Comparison of ENCODE assay signal across 8 cellular contexts in genomic region chr17:39002991-39003715, GRCh38. TPM values are rescaled to one million over a fixed set of nuclear protein-coding genes. Genes with fewer than 3 reads are reported as not detected.
DNase-seq lines count a peak whose midpoint lies in the region; ATAC-seq and TF ChIP-seq lines count a peak whose summit lies in the region.

No MANE protein-coding gene starts in this region.

- peak overlapping the region; percentile 44 for H3K27ac ChIP-seq in brain microvascular endothelial cell
- peak overlapping the region; percentile 19 to 90 (median 79) for H3K27ac ChIP-seq in stomach

- no peak overlapping the region for H3K4me3 ChIP-seq in brain microvascular endothelial cell (ENCODE audit: low read depth, low read length)
- no peak overlapping the region for H3K4me3 ChIP-seq in lower leg skin (ENCODE audit: low read depth, poor library complexity, severe bottlenecking)
- H3K4me3 ChIP-seq in stomach = no peak overlapping the region

- no peaks in the 10 kb centered on the region for H3K9me3 ChIP-seq in stomach

- peaks cover 9% of the 10 kb centered on the region for H3K9me3 Mint-ChIP-seq in T-helper 1 cell treated with Interleukin-12 subunit alpha and Interleukin-12 subunit beta and Interleukin-4 antibody, amounts not matched to agents 30 μg/mL and 1 μg/mL, for 36 hours

- intact Hi-C loops in lower leg skin (cut with DNase I; ENCODE audit: low total_unique reads) = no loop called here
- intact Hi-C loops in stomach (cut with DNase I; ENCODE audit: low total_unique reads) = no loop called here

- peaks cover 9 to 31% (median 21%) of the 10 kb centered on the region in 4 donors for H3K4me1 ChIP-seq in stomach

- H3K27ac Mint-ChIP-seq in T-helper 1 cell treated with Interleukin-12 subunit alpha and Interleukin-12 subunit beta and Interleukin-4 antibody, amounts not matched to agents 30 μg/mL and 1 μg/mL, for 36 hours = peak overlapping the region; percentile 61

- no peak for TF ChIP-seq CTCF in brain microvascular endothelial cell (IDR thresholded peaks at IDR 0.05; ENCODE audit: low read depth, low read length, missing control alignments)
- no peak for TF ChIP-seq CTCF in lower leg skin (IDR thresholded peaks at IDR 0.05)
- TF ChIP-seq CTCF in stomach (IDR thresholded peaks at IDR 0.05) = no peak

- H3K36me3 Mint-ChIP-seq in T-helper 1 cell treated with Interleukin-12 subunit alpha and Interleukin-12 subunit beta and Interleukin-4 antibody, amounts not matched to agents 30 μg/mL and 1 μg/mL, for 36 hours (ENCODE audit: low read depth) = peaks cover 1% of the 10 kb centered on the region

- WGBS in lower leg skin, 2 donors = 20 to 31% methylated on average over 16 of the region's 16 CpGs
- 50 to 61% (median 57%) methylated on average over 16 of the region's 16 CpGs for WGBS in stomach, 5 donors

- TF ChIP-seq POLR2A in lower leg skin (IDR thresholded peaks at IDR 0.05) (no peak), stomach (IDR thresholded peaks at IDR 0.05) (no peak)

- no peak for TF ChIP-seq EP300 in stomach (IDR thresholded peaks at IDR 0.05)

- peak overlapping the region; percentile 45 for H3K4me3 Mint-ChIP-seq in T-helper 1 cell treated with Interleukin-12 subunit alpha and Interleukin-12 subunit beta and Interleukin-4 antibody, amounts not matched to agents 30 μg/mL and 1 μg/mL, for 36 hours

- in situ Hi-C loops in brain microvascular endothelial cell (cut with HindIII; ENCODE audit: low pct_ligation_motif_present, low sequenced_read_pairs) = no loop called here

- H3K4me1 Mint-ChIP-seq in T-helper 1 cell treated with Interleukin-12 subunit alpha and Interleukin-12 subunit beta and Interleukin-4 antibody, amounts not matched to agents 30 μg/mL and 1 μg/mL, for 36 hours (ENCODE audit: low read depth) = peaks cover 11% of the 10 kb centered on the region

- no peaks in the 10 kb centered on the region for H3K27me3 ChIP-seq in brain microvascular endothelial cell (replicated peaks)
- H3K27me3 ChIP-seq in stomach = peaks cover 0 to 9% (median 0%) of the 10 kb centered on the region in 3 donors

- DNase-seq in brain microvascular endothelial cell (peak; percentile 51), lower leg skin (ENCODE audit: low spot score in 2 of 2) (peak; percentile 88 to 95), stomach (peak; percentile 42), NCI-H1092 (lab: John Stamatoyannopoulos, UW) (no peak), superior temporal gyrus (ENCODE audit: extremely low spot score) (no peak)

- H3K27me3 Mint-ChIP-seq in T-helper 1 cell treated with Interleukin-12 subunit alpha and Interleukin-12 subunit beta and Interleukin-4 antibody, amounts not matched to agents 30 μg/mL and 1 μg/mL, for 36 hours (ENCODE audit: low read depth) = peaks cover 7% of the 10 kb centered on the region

- ATAC-seq in GM18867 (IDR thresholded peaks at IDR 0.05; ENCODE audit: unreplicated experiment) (no peak), HG03045 (IDR thresholded peaks at IDR 0.05; ENCODE audit: unreplicated experiment) (no peak)

- H3K36me3 ChIP-seq in brain microvascular endothelial cell (replicated peaks) (no peaks in the 10 kb centered on the region), stomach (no peaks in the 10 kb centered on the region)

RNA-seq across cellular contexts. Expression of gene FBXO47, which starts 36.0 kb away (rescaled TPM):
- total RNA-seq in lower leg skin = not detected
- total RNA-seq in stomach = not detected
- not detected for polyA plus RNA-seq in stomach

Comparison
In these comparisons a context has a peak if more than half of its experiments do, and no peak if none do; other contexts are left out.
1. DNase-seq: peak in brain microvascular endothelial cell (single experiment), lower leg skin (2 of 2) and stomach (single experiment); none in NCI-H1092 (single experiment) and superior temporal gyrus (single experiment).